13 cellular contexts compared by ENCODE assay signal in the genomic region with DNA sequence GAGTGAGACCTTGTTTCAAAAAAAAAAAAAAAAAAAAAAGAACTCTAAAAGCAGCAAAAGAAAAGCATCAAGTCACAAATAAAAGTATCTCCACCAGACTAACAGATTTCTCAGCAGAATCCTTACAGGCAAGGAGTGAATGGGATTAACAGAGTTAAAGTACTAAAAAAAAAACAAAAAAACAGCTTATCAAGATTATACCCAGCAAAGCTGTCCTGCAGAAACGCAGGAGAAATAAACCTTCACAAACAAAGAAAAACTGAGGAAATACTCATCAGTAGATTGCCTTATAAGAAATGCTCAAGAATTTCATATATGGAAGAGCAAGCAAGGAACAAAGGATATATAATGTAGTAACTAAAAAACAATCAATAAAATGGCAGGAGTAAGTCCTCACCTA.
"Had no signal": no experiment of that assay in that cellular context is flagged by ENCODE, and none has a peak within 500 bp of the region (broad histone marks: within the 10 kb centered on the region; RNA-seq: fewer than 3 reads in every experiment).

No MANE protein-coding gene starts in this region.

- H3K36me3 ChIP-seq: cardiac muscle cell, colonic mucosa, tibial artery, uterus had no signal

- H3K27ac Mint-ChIP-seq: T-helper 1 cell treated with Interleukin-12 subunit alpha and Interleukin-12 subunit beta and Interleukin-4 antibody, amounts not matched to agents 30 μg/mL and 1 μg/mL, for 36 hours had no signal

- H2AFZ ChIP-seq: parathyroid adenoma had no signal

- DNase-seq: activated gamma-delta T cell treated with Interleukin-2 at 50 U/mL for 16 hours; activated T-cell treated with anti-CD3 and anti-CD28 coated beads, Interleukin-2, amount 50 U/mL, for 4 hours; colonic mucosa; left ventricle myocardium superior; mesenchymal stem cell; stimulated activated CD4-positive, alpha-beta T cell treated with anti-CD3 and anti-CD28 coated beads, Interleukin-4, amount 100 ng/mL, for 4 hours; tibial artery; uterus had no signal

- H3K9me3 ChIP-seq: colonic mucosa, tibial artery, uterus had no signal

- ATAC-seq: activated T-cell treated with anti-CD3 and anti-CD28 coated beads, Interleukin-2, amount 50 U/mL, for 4 hours had no signal

- H3K4me3 ChIP-seq: cardiac muscle cell, colonic mucosa, skin epidermis, tibial artery, uterus had no signal

- H3K4me3 Mint-ChIP-seq: activated T-cell treated with anti-CD3 and anti-CD28 coated beads, Interleukin-2, amount 50 U/mL, for 4 hours; neural crest cell; T-helper 1 cell treated with Interleukin-12 subunit alpha and Interleukin-12 subunit beta and Interleukin-4 antibody, amounts not matched to agents 30 μg/mL and 1 μg/mL, for 36 hours had no signal

- H3K9ac ChIP-seq: parathyroid adenoma had no signal

- H3K27me3 ChIP-seq: cardiac muscle cell, colonic mucosa, tibial artery, uterus had no signal

- H3K27ac ChIP-seq: cardiac muscle cell, parathyroid adenoma, tibial artery, uterus had no signal
